13 cellular contexts compared by ENCODE assay signal in genomic region chr12:15726029-15726756, GRCh38.
DNase-seq lines count a peak whose midpoint lies in the region; TF ChIP-seq lines count a peak whose summit lies in the region.
"Had no signal": no experiment of that assay in that cellular context is flagged by ENCODE, and none has a peak within 500 bp of the region (broad histone marks: within the 10 kb centered on the region; RNA-seq: fewer than 3 reads in every experiment).

No MANE protein-coding gene starts in this region.

- H3K27me3 ChIP-seq in PC-9 (ENCODE audit: insufficient read depth, low read depth), result no peaks in the 10 kb centered on the region

- H3K4me3 Mint-ChIP-seq in progenitor cell of endocrine pancreas (ENCODE audit: low read depth), result no peak overlapping the region
- H3K4me3 Mint-ChIP-seq: central memory CD8-positive, alpha-beta T cell; IgD-negative memory B cell had no signal

- BruUV-seq in PC-9 (replicated peaks; lab: Mats Ljungman, UMichigan), result no TSS peak

- H3K36me3 ChIP-seq in PC-9 (ENCODE audit: low read depth), result peaks cover 12% of the 10 kb centered on the region; the same call in 1 of the 2 replicates

- no peak overlapping the region for H2AFZ ChIP-seq in PC-9

- H3K36me3 Mint-ChIP-seq in progenitor cell of endocrine pancreas (ENCODE audit: insufficient read depth), result no peaks in the 10 kb centered on the region
- H3K36me3 Mint-ChIP-seq: IgD-negative memory B cell had no signal

- POLR2A ChIA-PET in PC-9 (lab: Charles Lee; ENCODE audit: unreplicated experiment), result interaction anchor here (0.6 to 0.7 kb wide), 3 partner anchors 11 to 169 kb away, joined by 3 to 7 read pairs (median 3); no protein-coding TSS in a partner anchor

- no peaks in the 10 kb centered on the region for H3K9me3 ChIP-seq in PC-9 (ENCODE audit: insufficient read depth, low read depth)

- no peak for TF ChIP-seq CTCF in PC-9 (conservative IDR thresholded peaks at IDR 0.05)
- TF ChIP-seq CTCF in progenitor cell of endocrine pancreas (IDR thresholded peaks at IDR 0.05; ENCODE audit: unreplicated experiment), result no peak

- peak; percentile 9 for DNase-seq in GM03348 (ENCODE audit: low spot score)
- DNase-seq in PC-9, result no peak
- DNase-seq in globus pallidus (ENCODE audit: low spot score), result peak; percentile 57
- no peak for DNase-seq in progenitor cell of endocrine pancreas (ENCODE audit: low spot score, unreplicated experiment)
- DNase-seq in NCI-H2107 (lab: John Stamatoyannopoulos, UW), result no peak
- no peak for DNase-seq in head of caudate nucleus
- DNase-seq in activated gamma-delta T cell (lab: John Stamatoyannopoulos, UW), result no peak
- no peak for DNase-seq in cerebellum (ENCODE audit: low spot score)
- DNase-seq: activated CD8-positive, alpha-beta memory T cell treated with anti-CD3 and anti-CD28 coated beads, Interleukin-2, amount 50 U/mL, for 48 hours; NCI-H510A treated with DMSO at 0.1 percent for 48 hours; stimulated activated CD4-positive, alpha-beta T cell treated with anti-CD3 and anti-CD28 coated beads, Interleukin-4, amount 100 ng/mL, for 24 hours had no signal

- peaks cover 11% of the 10 kb centered on the region; the same call in 1 of the 2 replicates for H3K4me1 ChIP-seq in PC-9 (replicated peaks; ENCODE audit: insufficient read depth)

- peaks cover 8% of the 10 kb centered on the region for H3K9me3 Mint-ChIP-seq in progenitor cell of endocrine pancreas (ENCODE audit: low read depth)
- H3K9me3 Mint-ChIP-seq: central memory CD8-positive, alpha-beta T cell; IgD-negative memory B cell had no signal

- H3K4me3 ChIP-seq in PC-9, result no peak overlapping the region

- no peaks in the 10 kb centered on the region for H3K9me2 ChIP-seq in PC-9 (ENCODE audit: insufficient read depth)

- H3F3A ChIP-seq in PC-9 (ENCODE audit: insufficient read depth, low read depth), result no peaks in the 10 kb centered on the region

- peak overlapping the region; percentile 40 for H3K27ac ChIP-seq in PC-9

- CTCF ChIA-PET in PC-9 (lab: Charles Lee), result no interaction called here

- no peaks in the 10 kb centered on the region for H4K20me1 ChIP-seq in PC-9 (ENCODE audit: insufficient read depth)

- peaks cover 5% of the 10 kb centered on the region for H3K4me1 Mint-ChIP-seq in progenitor cell of endocrine pancreas (ENCODE audit: low read depth)
- H3K4me1 Mint-ChIP-seq: central memory CD8-positive, alpha-beta T cell had no signal

- H3K27me3 Mint-ChIP-seq in progenitor cell of endocrine pancreas, result no peaks in the 10 kb centered on the region

- no peak overlapping the region for H3K4me2 ChIP-seq in PC-9

- H3K79me2 ChIP-seq in PC-9 (ENCODE audit: low read depth), result peaks cover 86% of the 10 kb centered on the region

- H3K27ac Mint-ChIP-seq in progenitor cell of endocrine pancreas, result peak overlapping the region; percentile 48
- H3K27ac Mint-ChIP-seq: IgD-negative memory B cell had no signal

- intact Hi-C loops in PC-9 (cut with micrococcal nuclease; ENCODE audit: unreplicated experiment), result no loop called here
- intact Hi-C loops in head of caudate nucleus (cut with DNase I), result no loop called here

Comparison
In these comparisons a context has a peak if more than half of its experiments do, and no peak if none do; other contexts are left out.
1. DNase-seq: peak in GM03348 (single experiment) and globus pallidus (single experiment); none in PC-9 (0 of 2), progenitor cell of endocrine pancreas (single experiment), NCI-H2107 (single experiment), head of caudate nucleus (0 of 42), activated gamma-delta T cell (single experiment) and cerebellum (single experiment).